ENCODE assay signal across 9 cellular contexts in genomic region chr1:34279971-34280370, GRCh38.
"Had no signal": no experiment of that assay in that cellular context is flagged by ENCODE, and none has a peak within 500 bp of the region (broad histone marks: within the 10 kb centered on the region; RNA-seq: fewer than 3 reads in every experiment).

No MANE protein-coding gene starts in this region.

- H3K27ac Mint-ChIP-seq: GM23338, HFFc6 had no signal

- H3K4me3 ChIP-seq: GM23248, GM23338, HAP-1 had no signal

- H3K4me2 ChIP-seq: GM23338 had no signal

- ATAC-seq: GM23338, HCT116 had no signal

- H3K4me3 Mint-ChIP-seq: GM23338, H9, HFFc6 had no signal

- H3K4me1 Mint-ChIP-seq: GM23338 had no signal

- H3K27ac ChIP-seq: GM23248 had no signal

- H3K4me1 ChIP-seq: HAP-1 had no signal

- H3K36me3 ChIP-seq: HAP-1 had no signal

- DNase-seq: GM23248, GOT3, H7, H9, HCEC 1CT, HFFc6 had no signal

- H3K9me3 ChIP-seq: HAP-1 had no signal

- H2AFZ ChIP-seq: GM23248, GM23338 had no signal

- H3K9me3 Mint-ChIP-seq: GM23338, H9 had no signal
